8 cellular contexts compared by ENCODE assay signal in genomic region chr14:99393059-99393655, GRCh38.
DNase-seq lines count a peak whose midpoint lies in the region.

No MANE protein-coding gene starts in this region.

- H3K27me3 ChIP-seq in H7 (ENCODE audit: control insufficient read depth, insufficient read depth, low read length): no peaks in the 10 kb centered on the region
- no peaks in the 10 kb centered on the region for H3K27me3 ChIP-seq in MG63

- H3K4me3 ChIP-seq in H7 (ENCODE audit: insufficient read depth, low read depth, low read length) (no peak overlapping the region), MG63 (no peak overlapping the region)

- H3K36me3 ChIP-seq in H7 (replicated peaks; ENCODE audit: control insufficient read depth, insufficient read depth, low read length) (peaks cover 2% of the 10 kb centered on the region), MG63 (no peaks in the 10 kb centered on the region; the same call in 1 of the 2 replicates)

- H3K9me3 ChIP-seq in MG63: no peaks in the 10 kb centered on the region

- peak; percentile 77 for DNase-seq in DMS 273 (lab: John Stamatoyannopoulos, UW; ENCODE audit: unreplicated experiment)
- DNase-seq in DMS 273 treated with DMSO at 0.1 percent for 48 hours (lab: John Stamatoyannopoulos, UW): no peak
- peak; percentile 81 for DNase-seq in H7
- DNase-seq in NCI-H2171 (lab: John Stamatoyannopoulos, UW): peak; percentile 33
- DNase-seq in activated naive CD4-positive, alpha-beta T cell treated with Interleukin-2 at 50 U/mL for 16 hours: peak; percentile 39
- DNase-seq in hepatic stellate cell (ENCODE audit: low spot score): peak; percentile 45
- peak in 2 of 3 experiments; percentile 13 to 33 for DNase-seq in stimulated activated CD4-positive, alpha-beta T cell treated with anti-CD3 and anti-CD28 coated beads, TNF-alpha, amount 100 ng/mL, for 24 hours (ENCODE audit: low read depth in 3 of 3)
- no peak for DNase-seq in MG63

Comparison
In these comparisons a context has a peak if more than half of its experiments do, and no peak if none do; other contexts are left out.
1. DNase-seq: peak in DMS 273 (single experiment), H7 (single experiment), NCI-H2171 (single experiment), activated naive CD4-positive, alpha-beta T cell treated with Interleukin-2 at 50 U/mL for 16 hours (single experiment), hepatic stellate cell (single experiment) and stimulated activated CD4-positive, alpha-beta T cell treated with anti-CD3 and anti-CD28 coated beads, TNF-alpha, amount 100 ng/mL, for 24 hours (2 of 3); none in DMS 273 treated with DMSO at 0.1 percent for 48 hours (single experiment) and MG63 (single experiment).